Comparison of ENCODE assay signal across 8 cellular contexts in the genomic region with DNA sequence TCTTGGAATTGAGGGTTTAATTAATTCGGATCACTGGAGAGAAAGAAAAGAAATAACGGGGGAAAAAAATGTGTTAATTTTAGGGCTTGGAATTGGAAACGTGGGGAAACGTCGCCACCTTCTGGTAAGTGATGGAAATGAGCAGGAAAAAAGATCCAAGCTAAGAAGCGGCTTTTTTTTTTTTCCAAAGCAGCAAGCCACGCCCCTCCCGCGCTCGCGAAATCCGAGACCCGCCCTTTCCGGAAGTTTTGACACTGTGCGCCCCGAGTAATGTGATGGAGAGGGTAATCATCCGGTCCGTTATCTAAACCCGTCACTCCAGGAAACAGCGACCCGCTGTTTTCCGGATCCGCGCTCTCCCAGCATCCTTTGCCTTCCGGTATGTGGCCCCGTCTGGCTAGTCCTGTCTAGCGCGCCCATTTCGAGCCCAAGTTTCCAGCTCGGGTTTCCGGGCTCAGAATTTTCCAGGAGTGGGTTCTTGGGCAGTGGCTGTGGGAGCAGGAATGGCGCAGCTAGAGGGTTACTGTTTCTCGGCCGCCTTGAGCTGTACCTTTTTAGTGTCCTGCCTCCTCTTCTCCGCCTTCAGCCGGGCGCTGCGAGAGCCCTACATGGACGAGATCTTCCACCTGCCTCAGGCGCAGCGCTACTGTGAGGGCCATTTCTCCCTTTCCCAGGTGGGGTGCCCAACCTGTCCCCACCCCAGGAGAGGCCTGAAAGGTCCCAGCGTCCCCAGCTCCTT. TPM values are rescaled to one million over a fixed set of nuclear protein-coding genes. Genes with fewer than 3 reads are reported as not detected.
DNase-seq lines count a peak whose midpoint lies in the region; ATAC-seq and TF ChIP-seq lines count a peak whose summit lies in the region.

A gene with protein sequence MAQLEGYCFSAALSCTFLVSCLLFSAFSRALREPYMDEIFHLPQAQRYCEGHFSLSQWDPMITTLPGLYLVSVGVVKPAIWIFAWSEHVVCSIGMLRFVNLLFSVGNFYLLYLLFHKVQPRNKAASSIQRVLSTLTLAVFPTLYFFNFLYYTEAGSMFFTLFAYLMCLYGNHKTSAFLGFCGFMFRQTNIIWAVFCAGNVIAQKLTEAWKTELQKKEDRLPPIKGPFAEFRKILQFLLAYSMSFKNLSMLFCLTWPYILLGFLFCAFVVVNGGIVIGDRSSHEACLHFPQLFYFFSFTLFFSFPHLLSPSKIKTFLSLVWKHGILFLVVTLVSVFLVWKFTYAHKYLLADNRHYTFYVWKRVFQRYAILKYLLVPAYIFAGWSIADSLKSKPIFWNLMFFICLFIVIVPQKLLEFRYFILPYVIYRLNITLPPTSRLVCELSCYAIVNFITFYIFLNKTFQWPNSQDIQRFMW (plus strand): TSS at position 384 of the 739 bp plus-strand sequence. CDS start 120 bp downstream, at position 504.

- peaks cover 12% of the 10 kb centered on the region for H3K4me1 ChIP-seq in BLaER1
- H3K4me1 ChIP-seq in right lobe of liver, result peaks cover 0 to 10% (median 0%) of the 10 kb centered on the region in 4 donors

- peak within 1 kb of the TSS; percentile 85 for H3K4me2 ChIP-seq in BLaER1

- H3K9me3 ChIP-seq in BLaER1 (no peaks in the 10 kb centered on the region), right lobe of liver (no peaks in the 10 kb centered on the region)

- peak; percentile 64 to 77 (median 72) for TF ChIP-seq CTCF in right lobe of liver (IDR thresholded peaks at IDR 0.05)

- H3K4me3 ChIP-seq in BLaER1, result peak within 1 kb of the TSS; percentile 75
- peak within 1 kb of the TSS; percentile 70 to 77 (median 76) for H3K4me3 ChIP-seq in right lobe of liver

- peak; percentile 45 for DNase-seq in GM19240 (ENCODE audit: insufficient read length, low spot score)
- DNase-seq in NCI-H748 treated with DMSO at 0.1 percent for 48 hours (lab: John Stamatoyannopoulos, UW), result peak; percentile 92
- DNase-seq in activated CD4-positive, alpha-beta T cell treated with anti-CD3 and anti-CD28 coated beads, Interleukin-2, amount 50 U/mL, for 4 hours, result peak; percentile 89 to 90
- peak; percentile 98 for DNase-seq in dermis blood vessel endothelial cell
- peak; percentile 91 to 95 (median 93) for DNase-seq in right lobe of liver
- DNase-seq in stimulated activated CD4-positive, alpha-beta T cell treated with anti-CD3 and anti-CD28 coated beads, Interleukin-4, amount 100 ng/mL, for 4 hours, result peak; percentile 82 to 90

- intact Hi-C loops in right lobe of liver (cut with DNase I), result loop anchor here in 1 of 2 donors (10.0 kb wide), 1 partner anchor 172 kb away; no protein-coding TSS in a partner anchor

- 0% methylated on average over 29 of the region's 42 CpGs for WGBS in right lobe of liver (ENCODE audit: insufficient coverage, low coverage, low lambda C conversion rate, missing lambda C conversion rate)

- H3K27me3 ChIP-seq in BLaER1, result no peaks in the 10 kb centered on the region
- no peaks in the 10 kb centered on the region for H3K27me3 ChIP-seq in right lobe of liver

- H3K36me3 ChIP-seq in BLaER1 (peaks cover 8% of the 10 kb centered on the region; the same call in 1 of the 2 replicates), right lobe of liver (no peaks in the 10 kb centered on the region)

- H3K9ac ChIP-seq in BLaER1, result peak within 1 kb of the TSS; percentile 88

- no peaks in the 10 kb centered on the region for H4K20me1 ChIP-seq in BLaER1

- ATAC-seq in HG03460 (IDR thresholded peaks at IDR 0.05; ENCODE audit: unreplicated experiment) (peak; percentile 99), right lobe of liver (peak; percentile 99 to 100 (median 100))

- H3K27ac ChIP-seq in BLaER1 (peak within 1 kb of the TSS; percentile 90), right lobe of liver (peak within 1 kb of the TSS; percentile 62 to 82 (median 77))

- no peak for TF ChIP-seq POLR2A in right lobe of liver (IDR thresholded peaks at IDR 0.05)

RNA-seq across cellular contexts. Expression of the gene that starts here (rescaled TPM):
- 4.1 TPM in 2 replicates for total RNA-seq in dermis blood vessel endothelial cell
- total RNA-seq in right lobe of liver, result 1 to 10 TPM; 1.8 to 5.3 (median 4.2) TPM

Comparison
In these comparisons a context has a peak if more than half of its experiments do, and no peak if none do; other contexts are left out.
1. Peak in every context shown above with its lines: DNase-seq, ATAC-seq, H3K4me3 ChIP-seq and H3K27ac ChIP-seq.
2. DNase-seq: peak in every context shown above with its lines; median percentile 98 in dermis blood vessel endothelial cell; 93 in right lobe of liver; 92 in NCI-H748 treated with DMSO at 0.1 percent for 48 hours; 90 in activated CD4-positive, alpha-beta T cell treated with anti-CD3 and anti-CD28 coated beads, Interleukin-2, amount 50 U/mL, for 4 hours; 86 in stimulated activated CD4-positive, alpha-beta T cell treated with anti-CD3 and anti-CD28 coated beads, Interleukin-4, amount 100 ng/mL, for 4 hours; 45 in GM19240.